Comparison of ENCODE assay signal across 24 cellular contexts in genomic region chr2:235607541-235608199, GRCh38.
A peak's percentile ranks its signal among the peaks of the same experiment; 100 is the strongest.
DNase-seq lines count a peak whose midpoint lies in the region; TF ChIP-seq lines count a peak whose summit lies in the region.
"Had no signal": no experiment of that assay in that cellular context is flagged by ENCODE, and none has a peak within 500 bp of the region (broad histone marks: within the 10 kb centered on the region; RNA-seq: fewer than 3 reads in every experiment).

No MANE protein-coding gene starts in this region.

- H2BK15ac ChIP-seq in mesenchymal stem cell (ENCODE audit: low read depth, poor library complexity, severe bottlenecking), result peak overlapping the region; percentile 15

- no peak overlapping the region for H4K8ac ChIP-seq in mesenchymal stem cell (ENCODE audit: low read length)

- H3K27ac ChIP-seq in coronary artery (peak overlapping the region; percentile 46 to 82), mesenchymal stem cell (ENCODE audit: low read length, poor library complexity, severe bottlenecking) (no peak overlapping the region), temporal lobe (ENCODE audit: low read depth, low read length) (peak overlapping the region; percentile 95)
- H3K27ac ChIP-seq: pancreas, right lobe of liver, RWPE1, uterus had no signal

- H3K23ac ChIP-seq in mesenchymal stem cell (ENCODE audit: low read length in 2 of 2), result no peak overlapping the region

- no peak overlapping the region for H2BK5ac ChIP-seq in mesenchymal stem cell (ENCODE audit: low read depth, low read length, poor library complexity, severe bottlenecking)

- no peak overlapping the region for H2BK12ac ChIP-seq in mesenchymal stem cell (ENCODE audit: low read length in 2 of 2)

- H2BK120ac ChIP-seq in mesenchymal stem cell (ENCODE audit: low read depth, low read length), result no peak overlapping the region

- H3K4ac ChIP-seq in mesenchymal stem cell (ENCODE audit: low read depth in 1 of 2, low read length in 2 of 2), result no peak overlapping the region

- H3K36me3 ChIP-seq in adipocyte (ENCODE audit: control insufficient read depth, insufficient read depth, low read length, severe bottlenecking) (no peaks in the 10 kb centered on the region), mesenchymal stem cell (ENCODE audit: control insufficient read depth in 1 of 2, insufficient read depth in 2 of 2, low read depth in 1 of 2, low read length in 2 of 2) (no peaks in the 10 kb centered on the region)
- H3K36me3 ChIP-seq: adrenal gland, pancreas, right lobe of liver, uterus had no signal

- WGBS in mesenchymal stem cell, result 97% methylated on average over 15 of the region's 18 CpGs

- H3K4me3 ChIP-seq in adipocyte (ENCODE audit: low read length) (no peak overlapping the region), coronary artery (no peak overlapping the region), mesenchymal stem cell (ENCODE audit: insufficient read depth in 1 of 2, low read depth in 1 of 2, low read length in 2 of 2) (no peak overlapping the region)
- H3K4me3 ChIP-seq: adrenal gland, pancreas, right lobe of liver, uterus had no signal

- H3K9me3 ChIP-seq in adipocyte (ENCODE audit: control insufficient read depth, low read length) (no peaks in the 10 kb centered on the region), mesenchymal stem cell (ENCODE audit: control insufficient read depth, low read length) (no peaks in the 10 kb centered on the region)
- H3K9me3 ChIP-seq: adrenal gland, pancreas, right lobe of liver, uterus had no signal

- TF ChIP-seq CTCF in coronary artery (IDR thresholded peaks at IDR 0.05), result no peak

- H3K9ac ChIP-seq in adipocyte (ENCODE audit: low read length) (peak overlapping the region; percentile 38), mesenchymal stem cell (ENCODE audit: low read length) (peak overlapping the region; percentile 40)

- H3K18ac ChIP-seq in mesenchymal stem cell (ENCODE audit: low read depth in 1 of 2, low read length in 2 of 2), result no peak overlapping the region

- no peak overlapping the region for H4K91ac ChIP-seq in mesenchymal stem cell (ENCODE audit: low read length)

- H3K27me3 ChIP-seq in adipocyte (replicated peaks; ENCODE audit: control insufficient read depth, insufficient read depth, low read length) (no peaks in the 10 kb centered on the region), mesenchymal stem cell (ENCODE audit: control insufficient read depth in 1 of 2, insufficient read depth in 1 of 2, low read length in 2 of 2) (no peaks in the 10 kb centered on the region)
- H3K27me3 ChIP-seq: adrenal gland, pancreas, right lobe of liver, uterus had no signal

- H3K4me2 ChIP-seq in mesenchymal stem cell (ENCODE audit: low read length, poor library complexity, severe bottlenecking), result no peak overlapping the region

- H2AK5ac ChIP-seq in mesenchymal stem cell (ENCODE audit: low read length, severe bottlenecking), result no peak overlapping the region

- no peak overlapping the region for H2AFZ ChIP-seq in mesenchymal stem cell (ENCODE audit: low read depth, low read length)

- peaks cover 56% of the 10 kb centered on the region for H3K79me1 ChIP-seq in mesenchymal stem cell (replicated peaks; ENCODE audit: low read length, poor library complexity, severe bottlenecking)

- no peak overlapping the region for H3K14ac ChIP-seq in mesenchymal stem cell (ENCODE audit: low read length in 2 of 2)

- peak; percentile 35 for DNase-seq in adipocyte (ENCODE audit: low read depth)
- no peak for DNase-seq in coronary artery (ENCODE audit: low spot score)
- DNase-seq in mesenchymal stem cell, result no peak
- DNase-seq in NCI-H146 treated with DMSO at 0.1 percent for 48 hours (lab: John Stamatoyannopoulos, UW; ENCODE audit: unreplicated experiment), result no peak
- no peak for DNase-seq in NCI-H82 (lab: John Stamatoyannopoulos, UW)
- no peak for DNase-seq in NCI-H1105 (lab: John Stamatoyannopoulos, UW)
- DNase-seq: activated CD4-positive, alpha-beta memory T cell treated with anti-CD3 and anti-CD28 coated beads, Interleukin-2, amount 10 ng/mL, durations not matched to agents 7 days and 5 days; activated CD4-positive, CD25-positive, alpha-beta regulatory T cell; activated gamma-delta T cell; activated T-cell treated with anti-CD3 and anti-CD28 coated beads for 4 hours; adrenal gland; CD8-positive, alpha-beta T cell; central memory CD4-positive, alpha-beta T cell; KG1; mesendoderm; naive thymus-derived CD4-positive, alpha-beta T cell; NCI-H1694 treated with DMSO at 0.1 percent for 48 hours; NCI-H526 treated with DMSO at 0.1 percent for 48 hours; pancreas; right lobe of liver; T1000; uterus had no signal

- H3K4me1 ChIP-seq in adipocyte (ENCODE audit: control insufficient read depth, insufficient read depth, low read length) (peaks cover 42% of the 10 kb centered on the region), mesenchymal stem cell (ENCODE audit: control insufficient read depth, insufficient read depth, low read depth, low read length) (peaks cover 7% of the 10 kb centered on the region)
